In genomic region chr1:200237066-200237465, GRCh38 we compare ENCODE assay signal across 20 cellular contexts.
DNase-seq lines count a peak whose midpoint lies in the region; ATAC-seq and TF ChIP-seq lines count a peak whose summit lies in the region.
"Had no signal": no experiment of that assay in that cellular context is flagged by ENCODE, and none has a peak within 500 bp of the region (broad histone marks: within the 10 kb centered on the region; RNA-seq: fewer than 3 reads in every experiment).

No MANE protein-coding gene starts in this region.

- no peak overlapping the region for H3K4ac ChIP-seq in mesenchymal stem cell (ENCODE audit: low read depth in 1 of 2, low read length in 2 of 2)

- H3F3A ChIP-seq in PC-3 (ENCODE audit: low read length, unreplicated experiment): no peaks in the 10 kb centered on the region

- H3K4me1 ChIP-seq in PC-3 (ENCODE audit: insufficient read depth, low read length) (peaks cover 21% of the 10 kb centered on the region), mesenchymal stem cell (ENCODE audit: control insufficient read depth, insufficient read depth, low read depth, low read length) (no peaks in the 10 kb centered on the region), BE2C (no peaks in the 10 kb centered on the region)

- H3K79me2 ChIP-seq in PC-3 (ENCODE audit: low read length): no peaks in the 10 kb centered on the region

- H3K4me1 Mint-ChIP-seq in activated CD4-positive, alpha-beta T cell treated with anti-CD3 and anti-CD28 coated beads, Interleukin-2, amount 10 ng/mL, durations not matched to agents 24 days and 14 days: peaks cover 6% of the 10 kb centered on the region

- H4K91ac ChIP-seq in mesenchymal stem cell (ENCODE audit: low read length): no peak overlapping the region

- H3K4me3 Mint-ChIP-seq in activated CD4-positive, alpha-beta T cell treated with anti-CD3 and anti-CD28 coated beads, Interleukin-2, amount 10 ng/mL, durations not matched to agents 24 days and 14 days: no peak overlapping the region
- H3K4me3 Mint-ChIP-seq: B cell; CD14-positive monocyte; CD4-positive, alpha-beta T cell; CD8-positive, alpha-beta memory T cell; HFFc6 had no signal

- no peak overlapping the region for H4K8ac ChIP-seq in mesenchymal stem cell (ENCODE audit: low read length)

- H3K9me3 ChIP-seq in PC-3 (ENCODE audit: low read length): no peaks in the 10 kb centered on the region
- H3K9me3 ChIP-seq in mesenchymal stem cell (ENCODE audit: control insufficient read depth, low read length): no peaks in the 10 kb centered on the region
- no peaks in the 10 kb centered on the region for H3K9me3 ChIP-seq in BE2C
- H3K9me3 ChIP-seq: BLaER1 treated with 17β-estradiol and CSF1 and Interleukin-3, amounts not matched to agents 10 nM and 100 nM; HAP-1 had no signal

- H3K9me3 Mint-ChIP-seq in activated CD4-positive, alpha-beta T cell treated with anti-CD3 and anti-CD28 coated beads, Interleukin-2, amount 10 ng/mL, durations not matched to agents 24 days and 14 days: peaks cover 5% of the 10 kb centered on the region
- H3K9me3 Mint-ChIP-seq: CD4-positive, alpha-beta T cell; CD8-positive, alpha-beta memory T cell; HFFc6 had no signal

- H2AK5ac ChIP-seq in mesenchymal stem cell (ENCODE audit: low read length, severe bottlenecking): no peak overlapping the region

- H3K9ac ChIP-seq in PC-3 (ENCODE audit: low read length) (no peak overlapping the region), mesenchymal stem cell (ENCODE audit: low read length) (no peak overlapping the region)
- H3K9ac ChIP-seq: BLaER1 treated with 17β-estradiol and CSF1 and Interleukin-3, amounts not matched to agents 10 nM and 100 nM had no signal

- no peak overlapping the region for H3K18ac ChIP-seq in mesenchymal stem cell (ENCODE audit: low read depth in 1 of 2, low read length in 2 of 2)

- no peak overlapping the region for H3K14ac ChIP-seq in mesenchymal stem cell (ENCODE audit: low read length in 2 of 2)

- H3K4me3 ChIP-seq in PC-3 (ENCODE audit: low read length): no peak overlapping the region
- H3K4me3 ChIP-seq in epithelial cell of esophagus (ENCODE audit: low read length): no peak overlapping the region
- no peak overlapping the region for H3K4me3 ChIP-seq in mesenchymal stem cell (ENCODE audit: insufficient read depth in 1 of 2, low read depth in 1 of 2, low read length in 2 of 2)
- H3K4me3 ChIP-seq in BE2C (ENCODE audit: low read depth, low read length): no peak overlapping the region
- H3K4me3 ChIP-seq: BLaER1 treated with 17β-estradiol and CSF1 and Interleukin-3, amounts not matched to agents 10 nM and 100 nM; HAP-1 had no signal

- CTCF ChIA-PET in PC-3 (lab: Charles Lee): interaction anchor here (0.7 kb wide), 1 partner anchor 303 kb away, joined by 3 read pairs; no protein-coding TSS in a partner anchor

- intact Hi-C loops in activated CD4-positive, alpha-beta T cell treated with anti-CD3 and anti-CD28 coated beads, Interleukin-2, amount 10 ng/mL, durations not matched to agents 24 days and 14 days (cut with micrococcal nuclease): no loop called here
- intact Hi-C loops in PC-3 (cut with micrococcal nuclease): no loop called here

- TF ChIP-seq CTCF in PC-3 (conservative IDR thresholded peaks at IDR 0.05; ENCODE audit: low read depth, low read length): no peak
- TF ChIP-seq CTCF in epithelial cell of esophagus (IDR thresholded peaks at IDR 0.05; ENCODE audit: insufficient read depth, low read depth, low read length, missing control alignments): no peak
- no peak for TF ChIP-seq CTCF in BE2C (IDR thresholded peaks at IDR 0.05; ENCODE audit: low read depth, low read length)

- peak overlapping the region; percentile 39; the same call in 1 of the 2 replicates for H2AFZ ChIP-seq in PC-3 (ENCODE audit: low read length)
- no peak overlapping the region for H2AFZ ChIP-seq in mesenchymal stem cell (ENCODE audit: low read depth, low read length)

- no peaks in the 10 kb centered on the region for H3K27me3 ChIP-seq in PC-3 (ENCODE audit: low read length)
- no peaks in the 10 kb centered on the region for H3K27me3 ChIP-seq in mesenchymal stem cell (ENCODE audit: control insufficient read depth in 1 of 2, insufficient read depth in 1 of 2, low read length in 2 of 2)
- peaks cover 47% of the 10 kb centered on the region for H3K27me3 ChIP-seq in BE2C
- H3K27me3 ChIP-seq: BLaER1 treated with 17β-estradiol and CSF1 and Interleukin-3, amounts not matched to agents 10 nM and 100 nM had no signal

- no peak overlapping the region for H3K27ac Mint-ChIP-seq in activated CD4-positive, alpha-beta T cell treated with anti-CD3 and anti-CD28 coated beads, Interleukin-2, amount 10 ng/mL, durations not matched to agents 24 days and 14 days
- H3K27ac Mint-ChIP-seq: B cell; CD14-positive monocyte; CD4-positive, alpha-beta T cell; CD8-positive, alpha-beta memory T cell; HFFc6 had no signal

- H2BK120ac ChIP-seq in mesenchymal stem cell (ENCODE audit: low read depth, low read length): no peak overlapping the region

- DNase-seq in activated CD4-positive, alpha-beta T cell treated with anti-CD3 and anti-CD28 coated beads, Interleukin-2, amount 10 ng/mL, durations not matched to agents 24 days and 14 days: peak; percentile 45
- DNase-seq in activated CD4-positive, alpha-beta T cell treated with anti-CD3 and anti-CD28 coated beads for 48 hours: no peak
- DNase-seq in PC-3 (peak; percentile 80), epithelial cell of esophagus (ENCODE audit: low read depth) (peak; percentile 68), mesenchymal stem cell (no peak), HuH-7.5 (ENCODE audit: low spot score) (no peak), BE2C (no peak)
- DNase-seq in effector CD8-positive, alpha-beta T cell (lab: John Stamatoyannopoulos, UW): no peak
- DNase-seq: CD4-positive, alpha-beta T cell; CD8-positive, alpha-beta memory T cell; DMS53; DMS79 treated with DMSO at 0.1 percent for 48 hours; GF-D8; GOT3; HFFc6 had no signal

- no peaks in the 10 kb centered on the region for H3K36me3 Mint-ChIP-seq in activated CD4-positive, alpha-beta T cell treated with anti-CD3 and anti-CD28 coated beads, Interleukin-2, amount 10 ng/mL, durations not matched to agents 24 days and 14 days (ENCODE audit: low read depth)
- H3K36me3 Mint-ChIP-seq: CD14-positive monocyte had no signal

- WGBS in mesenchymal stem cell: 99% methylated on average over 5 of the region's 5 CpGs

- BruUV-seq in PC-3 (replicated peaks; lab: Mats Ljungman, UMichigan): no TSS peak

- H2BK5ac ChIP-seq in mesenchymal stem cell (ENCODE audit: low read depth, low read length, poor library complexity, severe bottlenecking): no peak overlapping the region

- H2BK15ac ChIP-seq in mesenchymal stem cell (ENCODE audit: low read depth, poor library complexity, severe bottlenecking): no peak overlapping the region

- no peaks in the 10 kb centered on the region for H3K36me3 ChIP-seq in PC-3 (ENCODE audit: low read depth, low read length)
- no peaks in the 10 kb centered on the region for H3K36me3 ChIP-seq in mesenchymal stem cell (ENCODE audit: control insufficient read depth in 1 of 2, insufficient read depth in 2 of 2, low read depth in 1 of 2, low read length in 2 of 2)
- no peaks in the 10 kb centered on the region for H3K36me3 ChIP-seq in BE2C
- H3K36me3 ChIP-seq: BLaER1 treated with 17β-estradiol and CSF1 and Interleukin-3, amounts not matched to agents 10 nM and 100 nM; HAP-1 had no signal

- peaks cover 34% of the 10 kb centered on the region for H3K27me3 Mint-ChIP-seq in activated CD4-positive, alpha-beta T cell treated with anti-CD3 and anti-CD28 coated beads, Interleukin-2, amount 10 ng/mL, durations not matched to agents 24 days and 14 days

- no peaks in the 10 kb centered on the region for H3K9me2 ChIP-seq in PC-3 (replicated peaks; ENCODE audit: low read length)

- POLR2A ChIA-PET in PC-3 (lab: Charles Lee; ENCODE audit: unreplicated experiment): no interaction called here

- H2BK12ac ChIP-seq in mesenchymal stem cell (ENCODE audit: low read length in 2 of 2): peak overlapping the region; percentile 24 to 42

- no peak overlapping the region for H3K27ac ChIP-seq in PC-3 (ENCODE audit: low read length)
- no peak overlapping the region for H3K27ac ChIP-seq in mesenchymal stem cell (ENCODE audit: low read length, poor library complexity, severe bottlenecking)
- H3K27ac ChIP-seq: 22Rv1; BLaER1 treated with 17β-estradiol and CSF1 and Interleukin-3, amounts not matched to agents 10 nM and 100 nM had no signal

- peak overlapping the region; percentile 18 for H3K4me2 ChIP-seq in PC-3 (ENCODE audit: low read length)
- no peak overlapping the region for H3K4me2 ChIP-seq in mesenchymal stem cell (ENCODE audit: low read length, poor library complexity, severe bottlenecking)
- H3K4me2 ChIP-seq: BLaER1 treated with 17β-estradiol and CSF1 and Interleukin-3, amounts not matched to agents 10 nM and 100 nM had no signal

- no peaks in the 10 kb centered on the region for H3K79me1 ChIP-seq in mesenchymal stem cell (replicated peaks; ENCODE audit: low read length, poor library complexity, severe bottlenecking)

- ATAC-seq in PC-3: peak; percentile 48

- H3K23ac ChIP-seq in mesenchymal stem cell (ENCODE audit: low read length in 2 of 2): no peak overlapping the region

- H4K20me1 ChIP-seq in PC-3 (ENCODE audit: low read length): no peaks in the 10 kb centered on the region
- H4K20me1 ChIP-seq: BLaER1 treated with 17β-estradiol and CSF1 and Interleukin-3, amounts not matched to agents 10 nM and 100 nM had no signal

Comparison
In these comparisons a context has a peak if more than half of its experiments do, and no peak if none do; other contexts are left out.
1. DNase-seq: peak in activated CD4-positive, alpha-beta T cell treated with anti-CD3 and anti-CD28 coated beads, Interleukin-2, amount 10 ng/mL, durations not matched to agents 24 days and 14 days (single experiment), PC-3 (single experiment) and epithelial cell of esophagus (single experiment); none in activated CD4-positive, alpha-beta T cell treated with anti-CD3 and anti-CD28 coated beads for 48 hours (single experiment), mesenchymal stem cell (single experiment), HuH-7.5 (single experiment), effector CD8-positive, alpha-beta T cell (single experiment) and BE2C (single experiment).